Comparison of ENCODE assay signal across 26 cellular contexts in the genomic region with DNA sequence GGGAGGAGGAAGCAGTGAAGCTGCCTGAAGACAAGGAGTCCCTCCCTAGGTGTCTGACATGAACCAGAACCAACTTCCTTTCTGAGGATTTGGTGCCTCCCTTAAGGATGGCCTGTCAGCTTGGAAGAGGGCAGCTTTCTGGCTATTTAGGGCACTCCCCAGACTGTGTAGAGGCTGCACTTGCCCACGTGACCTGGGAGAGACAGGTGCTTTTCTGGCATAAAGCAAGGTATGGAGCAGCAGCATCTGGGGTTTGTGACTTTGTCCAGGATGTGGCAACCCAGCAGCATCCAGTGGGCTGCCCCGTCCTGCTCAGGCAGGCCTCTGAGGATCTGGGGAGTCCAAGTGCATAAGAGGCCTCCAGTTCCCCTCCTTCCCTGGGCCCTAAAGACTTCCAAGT. TPM values are rescaled to one million over a fixed set of nuclear protein-coding genes. Genes with fewer than 3 reads are reported as not detected.
DNase-seq lines count a peak whose midpoint lies in the region; ATAC-seq, FAIRE-seq and TF ChIP-seq lines count a peak whose summit lies in the region.
"Had no signal": no experiment of that assay in that cellular context is flagged by ENCODE, and none has a peak within 500 bp of the region (broad histone marks: within the 10 kb centered on the region; RNA-seq: fewer than 3 reads in every experiment).

No MANE protein-coding gene starts in this region.

- H4K12ac ChIP-seq in trophoblast cell (ENCODE audit: low read depth, low read length), result no peak overlapping the region

- BruUV-seq in GM12878 (replicated peaks; lab: Mats Ljungman, UMichigan), result no TSS peak

- no peaks in the 10 kb centered on the region for H3K4me1 ChIP-seq in GM12878 (ENCODE audit: control insufficient read depth, insufficient read depth, low read length)
- H3K4me1 ChIP-seq in trophoblast cell (ENCODE audit: control insufficient read depth in 1 of 2, insufficient read depth in 2 of 2, low read length in 2 of 2), result peaks cover 20 to 30% of the 10 kb centered on the region in 2 experiments
- H3K4me1 ChIP-seq: A549; BLaER1 treated with 17β-estradiol and CSF1 and Interleukin-3, amounts not matched to agents 10 nM and 100 nM had no signal

- no peak overlapping the region for H3K18ac ChIP-seq in trophoblast cell (ENCODE audit: low read length)

- H4K20me1 ChIP-seq in GM12878 (ENCODE audit: control insufficient read depth, insufficient read depth), result no peaks in the 10 kb centered on the region
- H4K20me1 ChIP-seq: BLaER1 treated with 17β-estradiol and CSF1 and Interleukin-3, amounts not matched to agents 10 nM and 100 nM had no signal

- H3K23ac ChIP-seq in trophoblast cell (ENCODE audit: low read length), result no peak overlapping the region

- in situ Hi-C loops in GM12878 (cut with MboI), result no loop called here

- TF ChIP-seq EP300 in Ishikawa (IDR thresholded peaks at IDR 0.05; ENCODE audit: borderline replicate concordance), result no peak
- TF ChIP-seq EP300 in GM12878 (IDR thresholded peaks at IDR 0.05; ENCODE audit: borderline replicate concordance in 1 of 2, control insufficient read depth in 1 of 2, low read depth in 2 of 2, low read length in 2 of 2), result no peak

- no peak for TF ChIP-seq CTCF in GM12878 (IDR thresholded peaks at IDR 0.05 in 2 of 3, conservative IDR thresholded peaks at IDR 0.05 in 1 of 3; ENCODE audit: control insufficient read depth in 2 of 3, extremely low read depth in 1 of 3, insufficient read depth in 1 of 3, low read depth in 3 of 3, low read length in 3 of 3)

- H3K4me2 ChIP-seq in GM12878 (ENCODE audit: control insufficient read depth, insufficient read depth), result no peak overlapping the region
- no peak overlapping the region for H3K4me2 ChIP-seq in trophoblast cell (ENCODE audit: low read length)
- H3K4me2 ChIP-seq: A549; BLaER1 treated with 17β-estradiol and CSF1 and Interleukin-3, amounts not matched to agents 10 nM and 100 nM had no signal

- no peak for TF ChIP-seq POLR2A in GM12878 (IDR thresholded peaks at IDR 0.05; ENCODE audit: low read depth, low read length)

- intact Hi-C loops in GM12878 (cut with micrococcal nuclease; ENCODE audit: unreplicated experiment), result no loop called here

- FAIRE-seq in GM12878 (lab: Jason Lieb, UNC), result no peak
- FAIRE-seq: A549, D721Med, GM12891, GM18507 had no signal

- H3K9me3 ChIP-seq in GM12878 (replicated peaks; ENCODE audit: control insufficient read depth, insufficient read depth, low read length), result no peaks in the 10 kb centered on the region
- H3K9me3 ChIP-seq in trophoblast cell (ENCODE audit: insufficient read depth, low read depth, low read length), result no peaks in the 10 kb centered on the region
- H3K9me3 ChIP-seq: A549; BE2C; BLaER1 treated with 17β-estradiol and CSF1 and Interleukin-3, amounts not matched to agents 10 nM and 100 nM had no signal

- no peak overlapping the region for H3K4me3 ChIP-seq in GM12878
- no peak overlapping the region for H3K4me3 ChIP-seq in trophoblast cell (ENCODE audit: low read depth, low read length)
- H3K4me3 ChIP-seq: A549; BLaER1 treated with 17β-estradiol and CSF1 and Interleukin-3, amounts not matched to agents 10 nM and 100 nM had no signal

- H3K79me2 ChIP-seq in GM12878 (ENCODE audit: control insufficient read depth, insufficient read depth, low read length), result no peaks in the 10 kb centered on the region
- H3K79me2 ChIP-seq in trophoblast cell (ENCODE audit: control insufficient read depth, insufficient read depth, low read length, poor library complexity), result no peaks in the 10 kb centered on the region

- ATAC-seq in GM12878 (no peak; the same call in 1 of the 3 replicates), esophagus mucosa (peak; percentile 48)
- ATAC-seq: A549 had no signal

- no peak overlapping the region for H3K9ac ChIP-seq in GM12878 (ENCODE audit: control insufficient read depth, insufficient read depth, low read length)
- no peak overlapping the region for H3K9ac ChIP-seq in trophoblast cell (ENCODE audit: low read length)
- H3K9ac ChIP-seq: BLaER1 treated with 17β-estradiol and CSF1 and Interleukin-3, amounts not matched to agents 10 nM and 100 nM had no signal

- CTCF ChIA-PET in GM12878 (lab: Yijun Ruan, JAX), result interaction anchor here (1.6 kb wide), 1 partner anchor 17 kb away, joined by 4 read pairs; no protein-coding TSS in a partner anchor

- no peaks in the 10 kb centered on the region for H3K36me3 ChIP-seq in GM12878 (ENCODE audit: control insufficient read depth in 2 of 2, insufficient read depth in 2 of 2, low read length in 1 of 2)
- no peaks in the 10 kb centered on the region for H3K36me3 ChIP-seq in trophoblast cell (ENCODE audit: control insufficient read depth in 1 of 2, insufficient read depth in 2 of 2, low read length in 2 of 2)
- H3K36me3 ChIP-seq: BE2C; BLaER1 treated with 17β-estradiol and CSF1 and Interleukin-3, amounts not matched to agents 10 nM and 100 nM had no signal

- no peak overlapping the region for H4K8ac ChIP-seq in trophoblast cell (ENCODE audit: low read depth, low read length)

- H2AK5ac ChIP-seq in trophoblast cell (ENCODE audit: low read length), result no peak overlapping the region

- no peak overlapping the region for H2BK120ac ChIP-seq in trophoblast cell (ENCODE audit: insufficient read depth, low read length, poor library complexity)

- no peak for TF ChIP-seq RAD21 in Ishikawa (IDR thresholded peaks at IDR 0.05; ENCODE audit: low read depth)
- TF ChIP-seq RAD21 in GM12878 (IDR thresholded peaks at IDR 0.05; ENCODE audit: insufficient read depth, low read depth, low read length), result no peak

- SMC1A ChIA-PET in GM12878 (lab: Charles Lee; ENCODE audit: uncharacterized antibody, unreplicated experiment), result interaction anchor here (1.0 kb wide), 1 partner anchor 18 kb away, joined by 4 read pairs; no protein-coding TSS in a partner anchor

- no peak overlapping the region for H3K14ac ChIP-seq in trophoblast cell (ENCODE audit: low read length)

- 0% methylated on average over 2 of the region's 2 CpGs for WGBS in GM12878 (ENCODE audit: insufficient coverage, insufficient replicate concordance, low lambda C conversion rate, missing lambda C conversion rate)
- no CpG with 5 or more reads among the region's 2 CpGs for WGBS in trophoblast cell (ENCODE audit: extremely low coverage, insufficient coverage, insufficient read length)

- DNase-seq in GM12878 (ENCODE audit: low read depth, low spot score) (no peak), trophoblast cell (no peak), GM19238 (ENCODE audit: insufficient read length, low spot score) (no peak), NCI-H1417 treated with DMSO at 0.1 percent for 48 hours (lab: John Stamatoyannopoulos, UW) (no peak), substantia nigra (lab: John Stamatoyannopoulos, UW) (no peak)
- DNase-seq: 8988T; ACHN; AML-193; BE2C; CD4-positive, alpha-beta T cell; CD8-positive, alpha-beta memory T cell; DMS 273 treated with DMSO at 0.1 percent for 48 hours; DMS79; EL; GDM1; GOT3; H7; HCEC 1CT had no signal

- POLR2A ChIA-PET in GM12878 (lab: Charles Lee), result interaction anchor here (0.8 kb wide), 1 partner anchor 34 kb away, joined by 3 read pairs; no protein-coding TSS in a partner anchor

- H2BK5ac ChIP-seq in trophoblast cell (ENCODE audit: low read depth, low read length, poor library complexity), result no peak overlapping the region

- no peak overlapping the region for H2BK12ac ChIP-seq in trophoblast cell (ENCODE audit: low read length)

- H3K27me3 ChIP-seq in GM12878 (replicated peaks in 1 of 2; ENCODE audit: control insufficient read depth in 2 of 2, insufficient read depth in 2 of 2, low read length in 1 of 2) (peaks cover 0 to 2% of the 10 kb centered on the region in 2 experiments; a peak in 1 of 4 replicates), trophoblast cell (ENCODE audit: insufficient read depth, low read length) (no peaks in the 10 kb centered on the region)
- H3K27me3 ChIP-seq: BE2C; BLaER1 treated with 17β-estradiol and CSF1 and Interleukin-3, amounts not matched to agents 10 nM and 100 nM had no signal

- H4K91ac ChIP-seq in trophoblast cell (ENCODE audit: low read depth, low read length), result peak overlapping the region; percentile 7

- H3K27ac ChIP-seq in GM12878 (ENCODE audit: control insufficient read depth, insufficient read depth) (no peak overlapping the region), trophoblast cell (ENCODE audit: low read depth, low read length) (no peak overlapping the region), substantia nigra (ENCODE audit: low read depth, low read length, poor library complexity, severe bottlenecking) (no peak overlapping the region)
- H3K27ac ChIP-seq: A549; BLaER1 treated with 17β-estradiol and CSF1 and Interleukin-3, amounts not matched to agents 10 nM and 100 nM had no signal

- RAD21 ChIA-PET in GM12878 (lab: Charles Lee; ENCODE audit: unreplicated experiment), result no interaction called here

- H2AFZ ChIP-seq in GM12878 (ENCODE audit: control insufficient read depth, low read depth, low read length), result no peak overlapping the region
- H2AFZ ChIP-seq in trophoblast cell (ENCODE audit: insufficient read depth, low read length, poor library complexity), result no peak overlapping the region

- no peak overlapping the region for H3K4ac ChIP-seq in trophoblast cell (ENCODE audit: low read depth, low read length)

- H3K79me1 ChIP-seq in trophoblast cell (ENCODE audit: low read length), result peaks cover 16% of the 10 kb centered on the region

RNA-seq across cellular contexts. Expression of a gene that starts 42.0 kb away (rescaled TPM):
- 49.4 and 51.2 TPM in 2 replicates for total RNA-seq in GM12878 (2013; cell fraction: nucleolus; rRNA removed)
- total RNA-seq in GM12878 (2014; rRNA removed), result 2.6 and 3.7 TPM in 2 replicates
- 3.0 and 3.1 TPM in 2 replicates for total RNA-seq in GM12878 (2014; rRNA removed; fragmentation: Illumina TruSeq; extraction: Trizol)
- total RNA-seq in GM12878 (2021), result 3.1 and 3.5 TPM in 2 replicates
- 1.00 TPM for polyA plus RNA-seq in GM12878 (2011; ENCODE audit: low read depth)
- polyA plus RNA-seq in GM12878 (2011; rRNA removed), result 13.3 and 15.7 TPM in 2 replicates
- polyA plus RNA-seq in GM12878 (2011; cell fraction: cytosol; rRNA removed), result 10.3 and 11.1 TPM in 2 replicates
- polyA plus RNA-seq in GM12878 (2011; cell fraction: nucleus; rRNA removed), result 17.1 and 18.5 TPM in 2 replicates
- polyA plus RNA-seq in GM12878 (2012), result 0.79 and 1.0 TPM in 2 replicates
- 3.2 and 4.7 TPM in 2 replicates for polyA plus RNA-seq in GM12878 (2014; fragmentation: Illumina TruSeq; extraction: Trizol)
- polyA plus RNA-seq in GM12878 (2014; fragmentation: Nextera tagmentation; extraction: Ambion mirVana), result 1 to 10 TPM; 2.4 to 3.1 TPM
- polyA plus RNA-seq in GM12878 (2014; rRNA removed), result 4.6 and 5.6 TPM in 2 replicates
- 1 to 10 TPM; 2.8 to 4.4 TPM for polyA plus RNA-seq in GM12878 (2016; fragmentation: Nextera tagmentation; extraction: Ambion mirVana)
- polyA minus RNA-seq in GM12878 (2011; rRNA and poly(A)+ RNA removed), result 10.8 and 12.8 TPM in 2 replicates
- 2.4 and 3.4 TPM in 2 replicates for polyA minus RNA-seq in GM12878 (2011; cell fraction: cytosol; rRNA and poly(A)+ RNA removed)
- polyA minus RNA-seq in GM12878 (2011; cell fraction: nucleus; rRNA and poly(A)+ RNA removed), result 4.1 and 7.5 TPM in 2 replicates
- 0.48 TPM for total RNA-seq in esophagus mucosa
- polyA plus RNA-seq in trophoblast cell (2013), result 5.9 and 6.1 TPM in 2 replicates
- total RNA-seq: CD4-positive, alpha-beta T cell had no signal
- polyA plus RNA-seq: CD14-positive monocyte had no signal

RNA-seq across cellular contexts. Expression of a gene that starts 43.2 kb away (rescaled TPM):
- total RNA-seq in GM12878 (2013; cell fraction: nucleolus; rRNA removed), result 10.1 and 12.8 TPM in 2 replicates
- total RNA-seq in GM12878 (2014; rRNA removed) (0.11 and 0.16 TPM in 2 replicates), GM12878 (2014; rRNA removed; fragmentation: Illumina TruSeq; extraction: Trizol) (0.18 and 0.22 TPM in 2 replicates), GM12878 (2021) (0.21 and 0.36 TPM in 2 replicates), esophagus mucosa (3.2 TPM)
- polyA plus RNA-seq in GM12878 (2011; ENCODE audit: low read depth), result not detected
- polyA plus RNA-seq in GM12878 (2011; rRNA removed) (3.5 and 4.4 TPM in 2 replicates), GM12878 (2014; fragmentation: Illumina TruSeq; extraction: Trizol) (0.17 and 0.53 TPM in 2 replicates), GM12878 (2014; fragmentation: Nextera tagmentation; extraction: Ambion mirVana) (under 1 TPM; 0.15 to 0.37 TPM), GM12878 (2014; rRNA removed) (0.05 and 0.09 TPM in 2 replicates), GM12878 (2016; fragmentation: Nextera tagmentation; extraction: Ambion mirVana) (under 1 TPM; 0.31 to 0.39 TPM)
- polyA plus RNA-seq in GM12878 (2011; cell fraction: cytosol; rRNA removed), result 2.5 and 2.6 TPM in 2 replicates
- 4.4 and 5.4 TPM in 2 replicates for polyA plus RNA-seq in GM12878 (2011; cell fraction: nucleus; rRNA removed)
- 0.22 and 0.36 TPM in 2 replicates for polyA plus RNA-seq in GM12878 (2012)
- polyA minus RNA-seq in GM12878 (2011; rRNA and poly(A)+ RNA removed), result 3.5 and 3.6 TPM in 2 replicates
- polyA minus RNA-seq in GM12878 (2011; cell fraction: cytosol; rRNA and poly(A)+ RNA removed), result 0.80 and 2.2 TPM in 2 replicates
- 2.4 and 4.2 TPM in 2 replicates for polyA minus RNA-seq in GM12878 (2011; cell fraction: nucleus; rRNA and poly(A)+ RNA removed)
- 18.6 and 19.6 TPM in 2 replicates for polyA plus RNA-seq in trophoblast cell (2013)
- total RNA-seq: CD4-positive, alpha-beta T cell; CD8-positive, alpha-beta memory T cell; H7 had no signal
- polyA plus RNA-seq: A549; CD8-positive, alpha-beta memory T cell had no signal

RNA-seq across cellular contexts. Expression of a gene that starts 53.1 kb away (rescaled TPM):
- 183 and 194 TPM in 2 replicates for total RNA-seq in GM12878 (2013; cell fraction: nucleolus; rRNA removed)
- 24.0 and 28.5 TPM in 2 replicates for total RNA-seq in GM12878 (2014; rRNA removed)
- total RNA-seq in GM12878 (2014; rRNA removed; fragmentation: Illumina TruSeq; extraction: Trizol), result 39.4 and 39.5 TPM in 2 replicates
- total RNA-seq in GM12878 (2021), result 36.5 and 40.8 TPM in 2 replicates
- polyA plus RNA-seq in GM12878 (2011; ENCODE audit: low read depth), result 10.0 TPM
- 23.9 and 28.4 TPM in 2 replicates for polyA plus RNA-seq in GM12878 (2011; rRNA removed)
- 13.8 and 16.1 TPM in 2 replicates for polyA plus RNA-seq in GM12878 (2011; cell fraction: cytosol; rRNA removed)
- polyA plus RNA-seq in GM12878 (2011; cell fraction: nucleus; rRNA removed), result 20.5 and 29.4 TPM in 2 replicates
- 10.0 and 11.7 TPM in 2 replicates for polyA plus RNA-seq in GM12878 (2012)
- polyA plus RNA-seq in GM12878 (2014; fragmentation: Illumina TruSeq; extraction: Trizol), result 30.3 and 35.0 TPM in 2 replicates
- polyA plus RNA-seq in GM12878 (2014; fragmentation: Nextera tagmentation; extraction: Ambion mirVana), result 1 to 10 TPM; 2.7 to 3.6 TPM
- polyA plus RNA-seq in GM12878 (2014; rRNA removed), result 15.8 and 17.9 TPM in 2 replicates
- polyA plus RNA-seq in GM12878 (2016; fragmentation: Nextera tagmentation; extraction: Ambion mirVana), result 10 to 100 TPM; 14.8 to 14.9 TPM
- polyA minus RNA-seq in GM12878 (2011; rRNA and poly(A)+ RNA removed), result 74.0 and 93.3 TPM in 2 replicates
- 28.7 and 33.9 TPM in 2 replicates for polyA minus RNA-seq in GM12878 (2011; cell fraction: cytosol; rRNA and poly(A)+ RNA removed)
- polyA minus RNA-seq in GM12878 (2011; cell fraction: nucleus; rRNA and poly(A)+ RNA removed), result 42.0 and 81.6 TPM in 2 replicates
- total RNA-seq in esophagus mucosa, result 62.7 TPM
- 30.4 and 31.2 TPM in 2 replicates for polyA plus RNA-seq in trophoblast cell (2013)
